Comparison of ENCODE assay signal across 21 cellular contexts in the genomic region with DNA sequence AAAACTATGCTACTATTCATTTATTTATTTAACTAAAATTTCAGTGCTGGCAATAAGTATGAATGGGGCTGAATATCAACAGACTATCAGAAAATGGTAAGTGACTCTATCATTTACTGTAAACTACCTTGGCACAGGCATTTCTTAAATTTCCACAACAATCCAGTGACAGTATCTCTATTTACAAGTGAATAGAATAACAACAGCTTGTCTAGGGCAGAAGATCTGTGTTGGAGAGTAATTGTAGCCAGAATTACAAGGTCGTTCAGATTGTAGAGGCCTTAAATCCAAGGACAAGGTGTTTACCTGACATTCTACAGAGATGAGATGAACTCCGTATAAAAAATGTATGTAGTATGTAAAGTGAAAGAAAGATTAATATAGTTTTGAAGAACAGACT.
"Had no signal": no experiment of that assay in that cellular context is flagged by ENCODE, and none has a peak within 500 bp of the region (broad histone marks: within the 10 kb centered on the region; RNA-seq: fewer than 3 reads in every experiment).

No MANE protein-coding gene starts in this region.

- H3K9me3 ChIP-seq: SJCRH30 had no signal

- H3K27me3 ChIP-seq: brain microvascular endothelial cell, SJCRH30 had no signal

- H3K4me3 Mint-ChIP-seq: activated B cell treated with CpG ODN at 0.5 μM for 24 hours; activated CD4-positive, alpha-beta memory T cell treated with anti-CD3 and anti-CD28 coated beads for 36 hours; activated naive CD4-positive, alpha-beta T cell treated with anti-CD3 and anti-CD28 coated beads, Interleukin-2, amount 10 ng/mL, durations not matched to agents 7 days and 5 days; activated naive CD8-positive, alpha-beta T cell; activated naive CD8-positive, alpha-beta T cell treated with anti-CD3 and anti-CD28 coated beads, Interleukin-2, amount 50 U/mL, for 24 hours; activated T-cell treated with anti-CD3 and anti-CD28 coated beads, Interleukin-2, amount 50 U/mL, for 4 hours; activated T-helper 1 cell treated with anti-CD3 and anti-CD28 coated beads, Interleukin-12 subunit alpha, Interleukin-12 subunit beta, Interleukin-2, Interleukin-4 antibody, amounts not matched to agents 30 ng/mL and 10 ng/mL and 1 ng/mL, durations not matched to agents 14 hours and 24 hours and 36 hours had no signal

- H3K4me3 ChIP-seq: SJCRH30, SK-N-MC had no signal

- H3K27ac ChIP-seq: brain microvascular endothelial cell, KMS-11, SJCRH30, SK-N-MC had no signal

- H3K27me3 Mint-ChIP-seq: activated B cell treated with CpG ODN at 0.5 μM for 24 hours; activated CD4-positive, alpha-beta memory T cell treated with anti-CD3 and anti-CD28 coated beads for 36 hours; activated naive CD4-positive, alpha-beta T cell treated with anti-CD3 and anti-CD28 coated beads, Interleukin-2, amount 10 ng/mL, durations not matched to agents 7 days and 5 days; activated naive CD8-positive, alpha-beta T cell; activated naive CD8-positive, alpha-beta T cell treated with anti-CD3 and anti-CD28 coated beads, Interleukin-2, amount 50 U/mL, for 24 hours had no signal

- H3K9ac ChIP-seq: KMS-11 had no signal

- H3K9me3 Mint-ChIP-seq: activated B cell treated with CpG ODN at 0.5 μM for 24 hours; activated CD4-positive, alpha-beta memory T cell treated with anti-CD3 and anti-CD28 coated beads for 36 hours; activated naive CD4-positive, alpha-beta T cell treated with anti-CD3 and anti-CD28 coated beads, Interleukin-2, amount 10 ng/mL, durations not matched to agents 7 days and 5 days; activated naive CD8-positive, alpha-beta T cell treated with anti-CD3 and anti-CD28 coated beads, Interleukin-2, amount 50 U/mL, for 24 hours; activated T-cell treated with anti-CD3 and anti-CD28 coated beads, Interleukin-2, amount 50 U/mL, for 4 hours; activated T-helper 1 cell treated with anti-CD3 and anti-CD28 coated beads, Interleukin-12 subunit alpha, Interleukin-12 subunit beta, Interleukin-2, Interleukin-4 antibody, amounts not matched to agents 30 ng/mL and 10 ng/mL and 1 ng/mL, durations not matched to agents 14 hours and 24 hours and 36 hours had no signal

- H3K4me1 Mint-ChIP-seq: activated B cell treated with CpG ODN at 0.5 μM for 24 hours; activated naive CD4-positive, alpha-beta T cell treated with anti-CD3 and anti-CD28 coated beads, Interleukin-2, amount 10 ng/mL, durations not matched to agents 7 days and 5 days; activated naive CD8-positive, alpha-beta T cell treated with anti-CD3 and anti-CD28 coated beads, Interleukin-2, amount 50 U/mL, for 24 hours had no signal

- H3K27ac Mint-ChIP-seq: activated B cell treated with CpG ODN at 0.5 μM for 24 hours; activated CD4-positive, alpha-beta memory T cell treated with anti-CD3 and anti-CD28 coated beads for 36 hours; activated naive CD4-positive, alpha-beta T cell treated with anti-CD3 and anti-CD28 coated beads, Interleukin-2, amount 10 ng/mL, durations not matched to agents 7 days and 5 days; activated naive CD8-positive, alpha-beta T cell; activated naive CD8-positive, alpha-beta T cell treated with anti-CD3 and anti-CD28 coated beads, Interleukin-2, amount 50 U/mL, for 24 hours; activated T-helper 1 cell treated with anti-CD3 and anti-CD28 coated beads, Interleukin-12 subunit alpha, Interleukin-12 subunit beta, Interleukin-2, Interleukin-4 antibody, amounts not matched to agents 30 ng/mL and 10 ng/mL and 1 ng/mL, durations not matched to agents 14 hours and 24 hours and 36 hours had no signal

- DNase-seq: activated B cell treated with CpG ODN at 0.5 μM for 24 hours; activated CD4-positive, alpha-beta memory T cell treated with anti-CD3 and anti-CD28 coated beads for 36 hours; activated CD4-positive, alpha-beta T cell treated with anti-CD3 and anti-CD28 coated beads for 4 hours; activated CD4-positive, alpha-beta T cell treated with anti-CD3 and anti-CD28 coated beads, Interleukin-2, amount 50 U/mL, for 1 hour; activated CD4-positive, CD25-positive, alpha-beta regulatory T cell treated with anti-CD3 and anti-CD28 coated beads, Interleukin-2, amount 50 U/mL, for 72 hours; activated CD8-positive, alpha-beta memory T cell treated with anti-CD3 and anti-CD28 coated beads, Interleukin-2, amount 50 U/mL, for 4 hours; activated naive CD4-positive, alpha-beta T cell treated with anti-CD3 and anti-CD28 coated beads, Interleukin-2, amount 10 ng/mL, durations not matched to agents 7 days and 5 days; activated naive CD8-positive, alpha-beta T cell treated with anti-CD3 and anti-CD28 coated beads, Interleukin-2, amount 50 U/mL, for 24 hours; activated T-cell treated with anti-CD3 and anti-CD28 coated beads for 4 hours; activated T-cell treated with anti-CD3 and anti-CD28 coated beads, Interleukin-2, amount 50 U/mL, for 4 hours; anterior cingulate cortex; brain microvascular endothelial cell; central memory CD4-positive, alpha-beta T cell; MM.1S; NCI-H2029; T1000 had no signal

- ATAC-seq: activated naive CD8-positive, alpha-beta T cell treated with anti-CD3 and anti-CD28 coated beads, Interleukin-2, amount 50 U/mL, for 24 hours; activated T-cell treated with anti-CD3 and anti-CD28 coated beads, Interleukin-2, amount 50 U/mL, for 4 hours had no signal
